In the genomic region with DNA sequence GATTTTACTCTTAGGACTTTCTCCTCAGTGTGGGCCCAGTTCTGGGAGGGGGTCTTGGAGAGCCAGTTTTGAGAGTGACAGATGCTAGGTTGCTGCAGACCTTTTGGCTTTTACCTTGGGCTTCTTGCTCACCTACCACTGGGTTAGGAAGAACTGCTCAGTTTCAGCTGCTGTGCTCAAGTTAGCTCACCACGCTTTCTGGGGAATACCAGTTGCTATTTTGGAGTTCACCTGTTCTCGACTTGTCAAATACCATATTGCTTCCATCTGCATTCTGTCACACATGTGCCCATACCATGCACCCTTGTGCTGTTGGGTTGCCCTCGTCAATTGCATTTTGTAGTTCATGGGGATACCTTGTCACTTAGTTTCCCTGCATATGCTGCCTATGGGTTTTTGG, we compare ENCODE assay signal across 28 cellular contexts. TPM values are rescaled to one million over a fixed set of nuclear protein-coding genes. Genes with fewer than 3 reads are reported as not detected.
"Had no signal": no experiment of that assay in that cellular context is flagged by ENCODE, and none has a peak within 500 bp of the region (broad histone marks: within the 10 kb centered on the region; RNA-seq: fewer than 3 reads in every experiment).

No MANE protein-coding gene starts in this region.

- H3K4me2 ChIP-seq: hepatocyte had no signal

- H3K36me3 Mint-ChIP-seq: naive B cell; natural killer cell; stimulated activated naive B cell treated with anti-CD40 and anti-IgM and Interleukin-4, amounts not matched to agents 10 μg/mL and 1 μg/mL and 100 μg/mL, for 72 hours had no signal

- H3K36me3 ChIP-seq: left ventricle myocardium inferior, ovary, right atrium auricular region, right lobe of liver, stomach, thyroid gland, transverse colon, upper lobe of left lung, vagina had no signal

- H3K4me3 ChIP-seq: hepatocyte, left ventricle myocardium inferior, lung, ovary, right atrium auricular region, right lobe of liver, skin epidermis, stomach, testis, thyroid gland, transverse colon, upper lobe of left lung, vagina had no signal

- H3K4me1 Mint-ChIP-seq: naive B cell; natural killer cell; stimulated activated naive B cell treated with anti-CD40 and anti-IgM and Interleukin-4, amounts not matched to agents 10 μg/mL and 1 μg/mL and 100 μg/mL, for 72 hours had no signal

- H3K4me1 ChIP-seq: left ventricle myocardium inferior, right atrium auricular region, right lobe of liver, stomach, testis, thyroid gland, transverse colon, upper lobe of left lung, vagina had no signal

- DNase-seq: islet precursor cell; left ventricle myocardium inferior; naive B cell; natural killer cell; ovary; right lobe of liver; stimulated activated CD4-positive, alpha-beta T cell treated with anti-CD3 and anti-CD28 coated beads, Interleukin-12 subunit alpha, Interleukin-12 subunit beta, amount 100 ng/mL, for 4 hours; stimulated activated CD4-positive, alpha-beta T cell treated with anti-CD3 and anti-CD28 coated beads, Interleukin-15, amount 100 ng/mL, for 24 hours; stimulated activated CD4-positive, alpha-beta T cell treated with anti-CD3 and anti-CD28 coated beads, Interleukin-2, amount 100 ng/mL, for 24 hours; stimulated activated CD4-positive, alpha-beta T cell treated with anti-CD3 and anti-CD28 coated beads, Interleukin-4, amount 100 ng/mL, for 1 hour; stimulated activated naive B cell treated with anti-CD40 and anti-IgM and Interleukin-4, amounts not matched to agents 10 μg/mL and 1 μg/mL and 100 μg/mL, for 72 hours; stimulated activated naive CD8-positive, alpha-beta T cell treated with anti-CD3 and anti-CD28 coated beads, Interleukin-15, Interleukin-2, amounts not matched to agents 100 U/mL and 50 U/mL, for 24 hours; stomach; testis; thyroid gland; transverse colon; upper lobe of left lung had no signal

- H3K27ac ChIP-seq: hepatocyte, left ventricle myocardium inferior, ovary, right atrium auricular region, right lobe of liver, skin epidermis, stomach, testis, thyroid gland, transverse colon, upper lobe of left lung, vagina had no signal

- H3K9me3 Mint-ChIP-seq: naive B cell, natural killer cell had no signal

- H3K27ac Mint-ChIP-seq: naive B cell; natural killer cell; progenitor cell of endocrine pancreas; stimulated activated naive B cell treated with anti-CD40 and anti-IgM and Interleukin-4, amounts not matched to agents 10 μg/mL and 1 μg/mL and 100 μg/mL, for 72 hours had no signal

- H3K27me3 ChIP-seq: hepatocyte, ovary, right atrium auricular region, right lobe of liver, stomach, testis, thyroid gland, upper lobe of left lung, vagina had no signal

- H3K9me3 ChIP-seq: left ventricle myocardium inferior, ovary, right atrium auricular region, right lobe of liver, stomach, testis, thyroid gland, transverse colon, upper lobe of left lung, vagina had no signal

- H3K79me2 ChIP-seq: hepatocyte had no signal

- ATAC-seq: natural killer cell; right lobe of liver; stimulated activated naive B cell treated with anti-CD40 and anti-IgM and Interleukin-4, amounts not matched to agents 10 μg/mL and 1 μg/mL and 100 μg/mL, for 72 hours; stimulated activated naive CD8-positive, alpha-beta T cell treated with anti-CD3 and anti-CD28 coated beads, Interleukin-15, Interleukin-2, amounts not matched to agents 100 U/mL and 50 U/mL, for 24 hours had no signal

- H3K4me3 Mint-ChIP-seq: naive B cell; natural killer cell; stimulated activated naive B cell treated with anti-CD40 and anti-IgM and Interleukin-4, amounts not matched to agents 10 μg/mL and 1 μg/mL and 100 μg/mL, for 72 hours had no signal

- H2AFZ ChIP-seq: hepatocyte had no signal

RNA-seq across cellular contexts. Expression of gene BARX2, which starts 23.0 kb away (rescaled TPM):
- total RNA-seq: kidney epithelial cell, left ventricle myocardium inferior, mesenteric fat pad, natural killer cell, pulmonary artery endothelial cell, right lobe of liver had no signal
- polyA plus RNA-seq: neural cell, urinary bladder had no signal
